ENCODE assay signal across 9 cellular contexts in the genomic region with DNA sequence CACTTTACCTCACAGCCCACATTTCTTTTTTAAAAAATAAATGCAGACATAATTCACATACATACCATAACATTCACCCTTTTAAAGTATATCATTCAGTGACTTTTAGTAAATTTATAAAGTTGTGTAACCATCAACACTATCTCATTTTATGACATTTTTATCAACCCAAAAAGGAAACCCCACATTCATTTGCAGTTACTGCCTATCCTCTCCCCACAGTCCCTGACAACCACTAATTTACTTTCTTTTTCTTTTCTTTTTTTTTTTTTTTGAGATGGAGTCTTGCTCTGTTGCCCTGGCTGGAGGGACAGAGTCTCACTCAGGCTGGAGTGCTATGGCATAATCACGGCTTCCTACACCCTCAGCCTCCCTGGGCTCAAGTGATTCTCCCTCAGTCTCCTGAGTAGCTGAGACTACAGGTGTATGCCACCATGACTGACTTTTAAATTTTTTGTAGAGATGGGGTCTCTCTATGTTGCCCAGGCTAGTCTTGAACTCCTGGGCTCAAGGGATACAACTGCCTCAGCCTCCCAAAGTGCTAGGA. TPM values are rescaled to one million over a fixed set of nuclear protein-coding genes. Genes with fewer than 3 reads are reported as not detected.
A peak's percentile ranks its signal among the peaks of the same experiment; 100 is the strongest.
DNase-seq lines count a peak whose midpoint lies in the region; ATAC-seq, FAIRE-seq and TF ChIP-seq lines count a peak whose summit lies in the region.
"Had no signal": no experiment of that assay in that cellular context is flagged by ENCODE, and none has a peak within 500 bp of the region (broad histone marks: within the 10 kb centered on the region; RNA-seq: fewer than 3 reads in every experiment).

No MANE protein-coding gene starts in this region.

- 0 out of 2 replicates have a peak overlapping the region, but pooled peaks have one; percentile 79 for H3K27ac ChIP-seq in GM23338 (ENCODE audit: low read depth)
- peak overlapping the region; percentile 88; the same call in 1 of the 2 replicates for H3K27ac ChIP-seq in VCaP
- H3K27ac ChIP-seq in gastrocnemius medialis: peak overlapping the region; percentile 74 to 88 (median 87)
- H3K27ac ChIP-seq: epithelial cell of prostate, WERI-Rb-1 had no signal

- H3K4me2 ChIP-seq in GM23338: no peak overlapping the region

- H4K20me1 ChIP-seq in GM23338 (replicated peaks; ENCODE audit: insufficient read depth): peaks cover 16% of the 10 kb centered on the region

- H2AFZ ChIP-seq in GM23338: no peak overlapping the region

- no peak for TF ChIP-seq POLR2A in gastrocnemius medialis (IDR thresholded peaks at IDR 0.05)

- peaks cover 4% of the 10 kb centered on the region; the same call in 1 of the 3 replicates for H3K9me3 Mint-ChIP-seq in GM23338
- no peaks in the 10 kb centered on the region for H3K9me3 Mint-ChIP-seq in effector memory CD8-positive, alpha-beta T cell

- H3K27ac Mint-ChIP-seq in GM23338: no peak overlapping the region
- H3K27ac Mint-ChIP-seq in effector memory CD8-positive, alpha-beta T cell: peak overlapping the region; percentile 83 to 89

- H3K36me3 Mint-ChIP-seq in GM23338 (ENCODE audit: low read depth): peaks cover 28% of the 10 kb centered on the region
- peaks cover 31% of the 10 kb centered on the region for H3K36me3 Mint-ChIP-seq in effector memory CD8-positive, alpha-beta T cell (ENCODE audit: insufficient read depth)

- peaks cover 22% of the 10 kb centered on the region for H3F3A ChIP-seq in GM23338 (replicated peaks; ENCODE audit: low read depth)

- H3K36me3 ChIP-seq in GM23338 (ENCODE audit: insufficient read depth): peaks cover 7% of the 10 kb centered on the region; the same call in 1 of the 2 replicates
- peaks cover 0 to 18% of the 10 kb centered on the region in 2 donors for H3K36me3 ChIP-seq in gastrocnemius medialis

- H3K4me1 ChIP-seq in GM23338 (ENCODE audit: insufficient read depth) (peaks cover 12% of the 10 kb centered on the region), gastrocnemius medialis (peaks cover 20 to 25% of the 10 kb centered on the region in 2 donors)

- TF ChIP-seq CTCF in GM23338 (conservative IDR thresholded peaks at IDR 0.05; ENCODE audit: low read depth in 2 of 2) (no peak), VCaP (conservative IDR thresholded peaks at IDR 0.05) (no peak), gastrocnemius medialis (IDR thresholded peaks at IDR 0.05 in 4 of 5, conservative IDR thresholded peaks at IDR 0.05 in 1 of 5) (no peak), D721Med (IDR thresholded peaks at IDR 0.05; ENCODE audit: insufficient read depth, missing control alignments) (no peak)

- in situ Hi-C loops in gastrocnemius medialis (cut with MboI; ENCODE audit: low sequenced_read_pairs in 4 of 4): loop anchor here in 1 of 4 donors (10.0 kb wide), 1 partner anchor 53 kb away; a partner anchor contains a TSS

- H3K79me2 ChIP-seq in GM23338 (replicated peaks; ENCODE audit: insufficient read depth): peaks cover 29% of the 10 kb centered on the region

- no peaks in the 10 kb centered on the region for H3K27me3 ChIP-seq in GM23338 (ENCODE audit: insufficient read depth)
- no peaks in the 10 kb centered on the region for H3K27me3 ChIP-seq in gastrocnemius medialis

- peaks cover 12% of the 10 kb centered on the region for H3K27me3 Mint-ChIP-seq in GM23338 (ENCODE audit: insufficient read depth, low read depth, poor library complexity)
- no peaks in the 10 kb centered on the region for H3K27me3 Mint-ChIP-seq in effector memory CD8-positive, alpha-beta T cell

- intact Hi-C loops in gastrocnemius medialis (cut with DNase I; ENCODE audit: low total_unique reads): loop anchor here (2.0 to 5.0 kb wide), 2 partner anchors 116 to 237 kb away; a partner anchor contains a TSS

- no peaks in the 10 kb centered on the region for H3K9me2 ChIP-seq in GM23338 (ENCODE audit: insufficient read depth)

- FAIRE-seq in D721Med (lab: Jason Lieb, UNC): no peak

- H3K9me3 ChIP-seq in gastrocnemius medialis: no peaks in the 10 kb centered on the region

- DNase-seq in GM23338 (ENCODE audit: low spot score) (no peak), gastrocnemius medialis (no peak), D721Med (ENCODE audit: insufficient read length, low spot score) (no peak), GM03348 (ENCODE audit: low spot score) (no peak), HCEC 1CT (no peak)
- DNase-seq in effector memory CD8-positive, alpha-beta T cell: no peak
- DNase-seq: WERI-Rb-1 had no signal

- peaks cover 8% of the 10 kb centered on the region for H3K4me1 Mint-ChIP-seq in GM23338
- peaks cover 16 to 20% of the 10 kb centered on the region in 2 donors for H3K4me1 Mint-ChIP-seq in effector memory CD8-positive, alpha-beta T cell (ENCODE audit: low read depth in 2 of 2)

- H3K4me3 Mint-ChIP-seq in GM23338: no peak overlapping the region
- peak overlapping the region in 1 of 2 donors; percentile 87 for H3K4me3 Mint-ChIP-seq in effector memory CD8-positive, alpha-beta T cell

- H3K4me3 ChIP-seq in GM23338 (no peak overlapping the region), gastrocnemius medialis (no peak overlapping the region)

- ATAC-seq in GM23338 (no peak), gastrocnemius medialis (no peak)
- no peak for ATAC-seq in effector memory CD8-positive, alpha-beta T cell (replicated peaks)

TF ChIP-seq in GM23338, 12 proteins besides CTCF, POLR2A, EP300 and RAD21:
- TF ChIP-seq, protein P1, sequence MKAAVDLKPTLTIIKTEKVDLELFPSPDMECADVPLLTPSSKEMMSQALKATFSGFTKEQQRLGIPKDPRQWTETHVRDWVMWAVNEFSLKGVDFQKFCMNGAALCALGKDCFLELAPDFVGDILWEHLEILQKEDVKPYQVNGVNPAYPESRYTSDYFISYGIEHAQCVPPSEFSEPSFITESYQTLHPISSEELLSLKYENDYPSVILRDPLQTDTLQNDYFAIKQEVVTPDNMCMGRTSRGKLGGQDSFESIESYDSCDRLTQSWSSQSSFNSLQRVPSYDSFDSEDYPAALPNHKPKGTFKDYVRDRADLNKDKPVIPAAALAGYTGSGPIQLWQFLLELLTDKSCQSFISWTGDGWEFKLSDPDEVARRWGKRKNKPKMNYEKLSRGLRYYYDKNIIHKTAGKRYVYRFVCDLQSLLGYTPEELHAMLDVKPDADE (IDR thresholded peaks at IDR 0.05): no peak
- TF ChIP-seq EZH2 (IDR thresholded peaks at IDR 0.05; ENCODE audit: low read depth, unreplicated experiment): no peak
- TF ChIP-seq NANOG (IDR thresholded peaks at IDR 0.05; ENCODE audit: borderline replicate concordance): no peak

RNA-seq across cellular contexts. Expression of a gene that starts 1.5 kb away (rescaled TPM):
- total RNA-seq in GM23338 (2014; rRNA removed; shearing (Covaris generic)): 47.7 and 57.2 TPM in 2 replicates
- 24.5 and 26.3 TPM in 2 replicates for polyA plus RNA-seq in GM23338 (2016; fragmentation: Nextera tagmentation; extraction: Ambion mirVana)
- total RNA-seq in gastrocnemius medialis: 10 to 100 TPM; 11.9 to 17.4 (median 15.0) TPM

RNA-seq across cellular contexts. Expression of a gene that starts 19.2 kb away (rescaled TPM):
- 72.7 and 73.0 TPM in 2 replicates for total RNA-seq in GM23338 (2014; rRNA removed; shearing (Covaris generic))
- 52.4 and 59.3 TPM in 2 replicates for polyA plus RNA-seq in GM23338 (2016; fragmentation: Nextera tagmentation; extraction: Ambion mirVana)
- total RNA-seq in gastrocnemius medialis: 10 to 100 TPM; 10.4 to 29.0 (median 12.2) TPM

RNA-seq across cellular contexts. Expression of a gene that starts 53.8 kb away (rescaled TPM):
- 26.2 and 33.8 TPM in 2 replicates for total RNA-seq in GM23338 (2014; rRNA removed; shearing (Covaris generic))
- polyA plus RNA-seq in GM23338 (2016; fragmentation: Nextera tagmentation; extraction: Ambion mirVana): 8.4 and 9.3 TPM in 2 replicates
- 10 to 100 TPM; 27.9 to 81.2 (median 48.6) TPM for total RNA-seq in gastrocnemius medialis
